20 cellular contexts compared by ENCODE assay signal in the genomic region with DNA sequence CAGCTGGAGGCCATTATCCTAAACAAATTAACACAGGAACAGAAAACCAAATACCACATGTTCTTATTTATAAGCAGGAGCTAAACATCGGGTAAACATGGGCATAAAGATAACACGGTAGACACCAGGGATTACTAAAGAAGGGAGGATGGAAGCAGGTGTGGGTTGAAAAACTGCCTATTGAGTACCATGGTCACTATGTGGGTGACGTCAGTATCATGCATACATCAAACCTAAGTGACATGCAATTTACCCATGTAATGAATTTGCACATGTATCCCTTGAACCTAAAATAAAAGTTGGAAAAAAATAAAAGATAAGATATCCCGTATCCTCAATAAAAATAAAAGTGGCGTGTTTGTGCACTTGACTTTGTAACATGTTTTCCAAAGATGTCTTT.
"Had no signal": no experiment of that assay in that cellular context is flagged by ENCODE, and none has a peak within 500 bp of the region (broad histone marks: within the 10 kb centered on the region; RNA-seq: fewer than 3 reads in every experiment).

No MANE protein-coding gene starts in this region.

- H3K27ac Mint-ChIP-seq: activated CD4-positive, alpha-beta memory T cell treated with anti-CD3 and anti-CD28 coated beads, Interleukin-2, amount 10 ng/mL, durations not matched to agents 7 days and 5 days; dendritic cell treated with granulocyte-macrophage colony-stimulating factor and Interleukin-4, amounts not matched to agents 40 ng/mL and 50 ng/mL, for 4 days had no signal

- H3K9me3 ChIP-seq: adrenal gland, psoas muscle, stomach, testis, upper lobe of left lung had no signal

- H3K4me3 Mint-ChIP-seq: activated CD4-positive, alpha-beta memory T cell treated with anti-CD3 and anti-CD28 coated beads, Interleukin-2, amount 10 ng/mL, durations not matched to agents 7 days and 5 days; activated T-cell treated with anti-CD3 and anti-CD28 coated beads, Interleukin-2, amount 50 U/mL, for 4 hours; dendritic cell treated with granulocyte-macrophage colony-stimulating factor and Interleukin-4, amounts not matched to agents 40 ng/mL and 50 ng/mL, for 4 days; neural crest cell had no signal

- DNase-seq: activated CD4-positive, alpha-beta memory T cell treated with anti-CD3 and anti-CD28 coated beads, Interleukin-2, amount 10 ng/mL, durations not matched to agents 7 days and 5 days; activated CD4-positive, CD25-positive, alpha-beta regulatory T cell treated with anti-CD3 and anti-CD28 coated beads, Interleukin-2, amount 50 U/mL, for 72 hours; activated effector memory CD4-positive, alpha-beta T cell treated with anti-CD3 and anti-CD28 coated beads, Interleukin-2, amount 50 U/mL, for 16 hours; activated naive CD4-positive, alpha-beta T cell treated with anti-CD3 and anti-CD28 coated beads, Interleukin-2, amount 50 U/mL, for 16 hours; activated T-cell treated with anti-CD3 and anti-CD28 coated beads, Interleukin-2, amount 50 U/mL, for 4 hours; adrenal gland; effector CD8-positive, alpha-beta T cell; glutamatergic neuron; hippocampal formation; left cardiac atrium; psoas muscle; right cardiac atrium; stimulated activated CD4-positive, alpha-beta T cell treated with anti-CD3 and anti-CD28 coated beads, Interleukin-15, amount 100 ng/mL, for 24 hours; stimulated activated CD4-positive, alpha-beta T cell treated with anti-CD3 and anti-CD28 coated beads, Interleukin-2, amount 100 ng/mL, for 48 hours; stomach; T-helper 2 cell; testis; upper lobe of left lung had no signal

- H3K4me3 ChIP-seq: adrenal gland, psoas muscle, stomach, testis had no signal

- H3K4me1 ChIP-seq: adrenal gland, psoas muscle, stomach, testis, upper lobe of left lung had no signal

- H3K27me3 ChIP-seq: adrenal gland, stomach, testis, upper lobe of left lung had no signal

- H3K9me3 Mint-ChIP-seq: activated CD4-positive, alpha-beta memory T cell treated with anti-CD3 and anti-CD28 coated beads, Interleukin-2, amount 10 ng/mL, durations not matched to agents 7 days and 5 days; activated T-cell treated with anti-CD3 and anti-CD28 coated beads, Interleukin-2, amount 50 U/mL, for 4 hours; dendritic cell treated with granulocyte-macrophage colony-stimulating factor and Interleukin-4, amounts not matched to agents 40 ng/mL and 50 ng/mL, for 4 days; neural crest cell had no signal

- H3K27me3 Mint-ChIP-seq: activated CD4-positive, alpha-beta memory T cell treated with anti-CD3 and anti-CD28 coated beads, Interleukin-2, amount 10 ng/mL, durations not matched to agents 7 days and 5 days; dendritic cell treated with granulocyte-macrophage colony-stimulating factor and Interleukin-4, amounts not matched to agents 40 ng/mL and 50 ng/mL, for 4 days had no signal

- ATAC-seq: activated T-cell treated with anti-CD3 and anti-CD28 coated beads, Interleukin-2, amount 50 U/mL, for 4 hours; left cardiac atrium; psoas muscle; right cardiac atrium had no signal

- H3K4me1 Mint-ChIP-seq: neural crest cell had no signal

- H3K27ac ChIP-seq: adrenal gland, psoas muscle, stomach, testis had no signal
